ENCODE assay signal across 10 cellular contexts in the genomic region with DNA sequence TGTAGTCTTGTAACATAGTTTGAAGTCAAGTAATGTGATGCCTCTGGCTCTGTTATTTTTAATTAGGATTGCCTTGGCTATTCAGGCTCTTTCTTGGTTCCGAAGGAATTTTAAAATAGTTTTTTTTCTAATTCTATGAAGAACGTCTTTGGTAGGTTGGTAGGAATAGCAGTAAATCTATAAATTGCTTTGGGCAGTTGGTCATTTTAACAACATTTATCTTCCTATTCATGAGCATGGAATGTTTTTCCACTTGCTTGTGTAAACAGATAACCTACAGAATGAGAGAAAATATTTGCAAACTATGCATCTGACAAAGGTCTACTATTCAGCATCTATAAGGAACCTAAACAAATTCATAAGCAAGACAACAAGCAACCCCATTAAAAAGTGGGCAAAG.
"Had no signal": no experiment of that assay in that cellular context is flagged by ENCODE, and none has a peak within 500 bp of the region (broad histone marks: within the 10 kb centered on the region; RNA-seq: fewer than 3 reads in every experiment).

No MANE protein-coding gene starts in this region.

- DNase-seq: GM23248, GOT3, H7, KBM-7 had no signal

- H3K9ac ChIP-seq: GM23248, KMS-11 had no signal

- ATAC-seq: HCT116, HepG2 had no signal

- H3K36me3 ChIP-seq: HAP-1 had no signal

- H3K4me3 Mint-ChIP-seq: IgD-negative memory B cell had no signal

- H3K4me1 Mint-ChIP-seq: IgD-negative memory B cell had no signal

- H3K27ac ChIP-seq: GM23248, HL-60, KMS-11 had no signal

- H3K36me3 Mint-ChIP-seq: IgD-negative memory B cell had no signal

- H3K9me3 ChIP-seq: HAP-1 had no signal

- H3K27me3 Mint-ChIP-seq: IgD-negative memory B cell had no signal

- H3K27ac Mint-ChIP-seq: IgD-negative memory B cell had no signal

- H3K4me1 ChIP-seq: HAP-1 had no signal

- H3K4me3 ChIP-seq: GM23248, HAP-1 had no signal
